Comparison of ENCODE assay signal across 1 cellular context in genomic region chr16:26614102-26614864, GRCh38.
TF ChIP-seq lines count a peak whose summit lies in the region.

No MANE protein-coding gene starts in this region.

TF ChIP-seq in WTC11, 78 proteins besides CTCF, POLR2A, EP300 and RAD21 (continued from another document):
- no peak for TF ChIP-seq ATF2 (CRISPR knock-in tag; IDR thresholded peaks at IDR 0.05; ENCODE audit: borderline replicate concordance, low read depth)
- no peak for TF ChIP-seq ZNF138 (CRISPR knock-in tag; conservative IDR thresholded peaks at IDR 0.05)
- TF ChIP-seq ZBTB43 (CRISPR knock-in tag; IDR thresholded peaks at IDR 0.05), result no peak
- no peak for TF ChIP-seq OVOL2 (CRISPR knock-in tag; IDR thresholded peaks at IDR 0.05; ENCODE audit: borderline replicate concordance)
- TF ChIP-seq ZNF532 (CRISPR knock-in tag; IDR thresholded peaks at IDR 0.05; ENCODE audit: borderline replicate concordance), result no peak
- no peak for TF ChIP-seq SMAD4 (CRISPR knock-in tag; IDR thresholded peaks at IDR 0.05)
- TF ChIP-seq TP53 (CRISPR knock-in tag; IDR thresholded peaks at IDR 0.05), result no peak
